1 cellular context compared by ENCODE assay signal in genomic region chr19:48810151-48810550, GRCh38.
TF ChIP-seq lines count a peak whose summit lies in the region.

No MANE protein-coding gene starts in this region.

TF ChIP-seq in H1, 55 proteins besides CTCF, POLR2A, EP300 and RAD21:
- TF ChIP-seq MAFK (IDR thresholded peaks at IDR 0.05; ENCODE audit: low read depth, low read length), result no peak
- no peak for TF ChIP-seq CBX8 (IDR thresholded peaks at IDR 0.05; ENCODE audit: borderline replicate concordance, low read depth, low read length)
- no peak for TF ChIP-seq JUND (IDR thresholded peaks at IDR 0.05; ENCODE audit: low read length)
- TF ChIP-seq BRCA1 (IDR thresholded peaks at IDR 0.05; ENCODE audit: low read depth, low read length), result no peak
